Comparison of ENCODE assay signal across 1 cellular context in genomic region chr20:933024-933423, GRCh38.
TF ChIP-seq lines count a peak whose summit lies in the region.

No MANE protein-coding gene starts in this region.

TF ChIP-seq in K562, 482 proteins besides CTCF, POLR2A, EP300 and RAD21 (continued from another document):
- TF ChIP-seq TFE3 (CRISPR knock-in tag; IDR thresholded peaks at IDR 0.05) (no peak), NR1H2 (CRISPR knock-in tag; IDR thresholded peaks at IDR 0.05) (no peak), CBFA2T2 (conservative IDR thresholded peaks at IDR 0.05) (0 out of 2 replicates have a peak, but pooled peaks have one; percentile 6), TAL1 (IDR thresholded peaks at IDR 0.05) (peak; percentile 54), GATA2 (CRISPR knock-in tag; IDR thresholded peaks at IDR 0.05) (no peak), USF1 (CRISPR knock-in tag; IDR thresholded peaks at IDR 0.05) (no peak), SOX6 (IDR thresholded peaks at IDR 0.05) (no peak), ZNF239 (CRISPR knock-in tag; IDR thresholded peaks at IDR 0.05) (no peak), CBFA2T3 (IDR thresholded peaks at IDR 0.05) (peak; percentile 47), ZNF592 (IDR thresholded peaks at IDR 0.05) (no peak), HMG20A (CRISPR knock-in tag; conservative IDR thresholded peaks at IDR 0.05) (no peak)
TF ChIP-seq in K562: peak in this region for 5.
